28 cellular contexts compared by ENCODE assay signal in genomic region chrX:109667986-109668385, GRCh38. TPM values are rescaled to one million over a fixed set of nuclear protein-coding genes. Genes with fewer than 3 reads are reported as not detected.
"Had no signal": no experiment of that assay in that cellular context is flagged by ENCODE, and none has a peak within 500 bp of the region (broad histone marks: within the 10 kb centered on the region; RNA-seq: fewer than 3 reads in every experiment).

No MANE protein-coding gene starts in this region.

- H3K27ac Mint-ChIP-seq: dendritic cell treated with granulocyte-macrophage colony-stimulating factor and Interleukin-4, amounts not matched to agents 40 ng/mL and 50 ng/mL, for 4 days; effector memory CD8-positive, alpha-beta T cell; endodermal cell had no signal

- H3K36me3 ChIP-seq: colonic mucosa had no signal

- H3K9me3 Mint-ChIP-seq: dendritic cell treated with granulocyte-macrophage colony-stimulating factor and Interleukin-4, amounts not matched to agents 40 ng/mL and 50 ng/mL, for 4 days; effector memory CD8-positive, alpha-beta T cell had no signal

- H3K4me3 Mint-ChIP-seq: dendritic cell treated with granulocyte-macrophage colony-stimulating factor and Interleukin-4, amounts not matched to agents 40 ng/mL and 50 ng/mL, for 4 days; effector memory CD8-positive, alpha-beta T cell; endodermal cell had no signal

- H3K27me3 Mint-ChIP-seq: dendritic cell treated with granulocyte-macrophage colony-stimulating factor and Interleukin-4, amounts not matched to agents 40 ng/mL and 50 ng/mL, for 4 days; effector memory CD8-positive, alpha-beta T cell had no signal

- H3K27ac ChIP-seq: colonic mucosa, coronary artery, dorsolateral prefrontal cortex, epithelial cell of prostate, esophagus muscularis mucosa, esophagus squamous epithelium, foreskin keratinocyte, gastrocnemius medialis, gastroesophageal sphincter, heart left ventricle, heart right ventricle had no signal

- H3K4me3 ChIP-seq: colonic mucosa, coronary artery, dorsolateral prefrontal cortex, esophagus muscularis mucosa, esophagus squamous epithelium, gastrocnemius medialis, gastroesophageal sphincter, heart left ventricle, heart right ventricle had no signal

- DNase-seq: colonic mucosa; cortex of kidney; dermis blood vessel endothelial cell; dorsolateral prefrontal cortex; effector CD4-positive, alpha-beta T cell; effector CD8-positive, alpha-beta T cell; effector memory CD4-positive, alpha-beta T cell; effector memory CD8-positive, alpha-beta T cell; endodermal cell; erythroblast; esophagus squamous epithelium; foreskin fibroblast; foreskin keratinocyte; foreskin melanocyte; gastrocnemius medialis; glutamatergic neuron; head of caudate nucleus; heart left ventricle; heart right ventricle had no signal

- H3K9me3 ChIP-seq: colonic mucosa, esophagus muscularis mucosa, esophagus squamous epithelium, gastrocnemius medialis, gastroesophageal sphincter, heart left ventricle, heart right ventricle had no signal

- ATAC-seq: effector memory CD8-positive, alpha-beta T cell; esophagus mucosa; foreskin keratinocyte; gastrocnemius medialis; gastroesophageal sphincter; heart left ventricle; heart right ventricle had no signal

- H3K27me3 ChIP-seq: colonic mucosa, esophagus muscularis mucosa, esophagus squamous epithelium, foreskin keratinocyte, gastrocnemius medialis, gastroesophageal sphincter had no signal

- H3K4me1 ChIP-seq: colonic mucosa, esophagus muscularis mucosa, esophagus squamous epithelium, foreskin keratinocyte, gastrocnemius medialis, gastroesophageal sphincter, heart right ventricle had no signal

RNA-seq across cellular contexts. Expression of gene KCNE5, which starts 43.0 kb away (rescaled TPM):
- total RNA-seq: colonic mucosa, dermis blood vessel endothelial cell, epithelial cell of proximal tubule, esophagus mucosa, esophagus muscularis mucosa, fibroblast of villous mesenchyme, glomerular endothelial cell had no signal
